In the genomic region with DNA sequence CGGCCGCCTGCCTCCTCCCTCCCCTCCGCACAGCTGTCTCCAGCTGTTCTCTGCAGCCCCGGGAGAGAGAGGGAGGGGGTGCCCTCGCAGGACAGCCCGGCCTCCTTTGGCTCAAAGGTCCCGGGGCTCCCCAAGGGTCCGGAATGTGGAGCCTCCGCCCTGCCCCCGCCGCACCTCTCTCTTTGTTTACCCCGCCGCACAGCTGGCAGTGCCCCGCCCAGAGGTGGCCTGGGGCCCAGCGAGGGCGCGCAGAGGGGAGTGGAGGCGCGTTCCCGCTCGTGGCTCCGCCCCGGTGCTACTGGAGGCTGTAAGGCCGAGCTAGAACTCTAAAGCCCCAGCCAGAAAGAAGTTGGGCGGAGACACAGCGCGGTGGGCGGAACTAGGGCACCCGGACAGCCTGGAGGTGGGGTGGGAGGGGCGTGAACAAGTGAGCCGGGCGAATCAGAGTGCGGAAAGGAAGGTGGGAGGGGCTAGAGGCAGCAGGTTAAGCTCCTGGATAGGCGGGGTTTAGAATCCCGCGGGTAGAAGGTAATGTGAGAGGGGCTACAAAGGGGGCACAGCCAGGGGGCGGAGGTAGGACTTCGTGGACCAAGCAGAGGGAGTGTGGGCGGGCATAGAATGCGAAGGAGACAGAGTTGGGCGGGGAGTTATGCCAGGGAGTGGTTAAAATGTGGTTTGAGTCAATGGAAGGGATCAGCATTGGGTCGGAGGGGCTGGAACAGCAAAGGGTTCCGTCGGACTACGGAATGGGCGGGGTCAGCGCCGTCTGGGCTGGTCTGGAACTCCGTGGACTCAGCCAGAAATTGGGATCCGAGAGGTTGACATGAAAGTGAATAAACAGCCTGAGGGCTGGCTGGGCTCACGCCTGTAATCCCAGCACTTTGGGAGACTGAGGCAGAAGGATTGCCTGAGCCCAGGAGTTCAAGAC, we compare ENCODE assay signal across 1 cellular context.
TF ChIP-seq lines count a peak whose summit lies in the region.

No MANE protein-coding gene starts in this region.

TF ChIP-seq in K562, 482 proteins besides CTCF, POLR2A, EP300 and RAD21 (continued from another document and continues in another):
- TF ChIP-seq ZFPM2 (CRISPR knock-in tag; IDR thresholded peaks at IDR 0.05) (no peak), FOXA1 (IDR thresholded peaks at IDR 0.05; ENCODE audit: borderline replicate concordance) (no peak), HDAC2 (IDR thresholded peaks at IDR 0.05) (peak; percentile 79), PRMT5 (CRISPR knock-in tag; IDR thresholded peaks at IDR 0.05) (no peak), RHOXF2B (CRISPR knock-in tag; conservative IDR thresholded peaks at IDR 0.05) (0 out of 2 replicates have a peak, but pooled peaks have one; percentile 30), SOX6 (IDR thresholded peaks at IDR 0.05) (peak; percentile 39; the same call in 1 of the 2 replicates), LARP7 (IDR thresholded peaks at IDR 0.05) (no peak), TCF7 (IDR thresholded peaks at IDR 0.05; ENCODE audit: borderline replicate concordance) (0 out of 2 replicates have a peak, but pooled peaks have one; percentile 2), SETDB1 (IDR thresholded peaks at IDR 0.05; ENCODE audit: low read length) (no peak), ELF2 (CRISPR knock-in tag; IDR thresholded peaks at IDR 0.05) (no peak), ATF7 (IDR thresholded peaks at IDR 0.05) (peak; percentile 67; the same call in 1 of the 2 replicates), SIN3B (IDR thresholded peaks at IDR 0.05; ENCODE audit: low read depth) (peak; percentile 9; the same call in 1 of the 2 replicates), HDAC8 (tag; IDR thresholded peaks at IDR 0.05) (no peak), SMARCA5 (IDR thresholded peaks at IDR 0.05) (peak; percentile 59; the same call in 1 of the 2 replicates), NRF1 (conservative IDR thresholded peaks at IDR 0.05 in 1 of 2, IDR thresholded peaks at IDR 0.05 in 1 of 2) (peak; percentile 71 to 78), MYC (IDR thresholded peaks at IDR 0.05; ENCODE audit: low read depth, low read length) (peak; percentile 42; the same call in 1 of the 2 replicates), MYC (CRISPR knock-in tag; IDR thresholded peaks at IDR 0.05; ENCODE audit: borderline replicate concordance, low read depth) (no peak), SMAD1 (IDR thresholded peaks at IDR 0.05; ENCODE audit: low read depth, low read length, partially characterized antibody) (peak; percentile 15), ZNF217 (CRISPR knock-in tag; IDR thresholded peaks at IDR 0.05) (no peak), PHF20 (IDR thresholded peaks at IDR 0.05; ENCODE audit: partially characterized antibody) (no peak), PHB (CRISPR knock-in tag; IDR thresholded peaks at IDR 0.05) (no peak), GABPB1 (CRISPR knock-in tag; IDR thresholded peaks at IDR 0.05) (peak; percentile 20; the same call in 1 of the 2 replicates), ZNF146 (CRISPR knock-in tag; IDR thresholded peaks at IDR 0.05; ENCODE audit: unreplicated experiment) (no peak), ZNF263 (CRISPR knock-in tag; IDR thresholded peaks at IDR 0.05; ENCODE audit: borderline replicate concordance) (peak; percentile 69), U2AF1 (optimal IDR thresholded peaks at IDR 0.05; ENCODE audit: low read depth, low read length) (no peak), BRF1 (IDR thresholded peaks at IDR 0.05; ENCODE audit: borderline replicate concordance, extremely low read depth, insufficient read length) (no peak), TBP (optimal IDR thresholded peaks at IDR 0.05; ENCODE audit: low read depth, low read length) (peak; percentile 18), MAZ (CRISPR knock-in tag; conservative IDR thresholded peaks at IDR 0.05 in 1 of 2, IDR thresholded peaks at IDR 0.05 in 1 of 2) (peak; percentile 89 to 97), DIDO1 (tag; IDR thresholded peaks at IDR 0.05; ENCODE audit: low read depth) (no peak), SIN3A (IDR thresholded peaks at IDR 0.05; ENCODE audit: borderline replicate concordance in 2 of 2, control insufficient read depth in 1 of 2, low read depth in 2 of 2, low read length in 2 of 2) (peak; percentile 94 to 98), EWSR1 (IDR thresholded peaks at IDR 0.05; ENCODE audit: borderline replicate concordance, low read depth, partially characterized antibody) (no peak), RUNX1 (IDR thresholded peaks at IDR 0.05; ENCODE audit: low read depth) (no peak), BCOR (IDR thresholded peaks at IDR 0.05) (peak; percentile 89), ZKSCAN8 (CRISPR knock-in tag; IDR thresholded peaks at IDR 0.05) (no peak), OTX1 (CRISPR knock-in tag; IDR thresholded peaks at IDR 0.05) (0 out of 2 replicates have a peak, but pooled peaks have one; percentile 61), LEF1 (IDR thresholded peaks at IDR 0.05) (0 out of 2 replicates have a peak, but pooled peaks have one; percentile 49), HDAC1 (IDR thresholded peaks at IDR 0.05) (peak; percentile 89 to 96), JUNB (CRISPR knock-in tag; conservative IDR thresholded peaks at IDR 0.05) (no peak), MYNN (IDR thresholded peaks at IDR 0.05) (peak; percentile 83; the same call in 1 of the 2 replicates), MYNN (CRISPR knock-in tag; IDR thresholded peaks at IDR 0.05) (no peak), TEAD4 (IDR thresholded peaks at IDR 0.05; ENCODE audit: low read length) (no peak), TEAD4 (CRISPR knock-in tag; IDR thresholded peaks at IDR 0.05; ENCODE audit: borderline replicate concordance) (no peak), SMARCB1 (IDR thresholded peaks at IDR 0.05; ENCODE audit: insufficient read length, low read depth) (no peak), HNRNPL (IDR thresholded peaks at IDR 0.05; ENCODE audit: low read depth, low read length) (0 out of 2 replicates have a peak, but pooled peaks have one; percentile 63), PHTF2 (CRISPR knock-in tag; IDR thresholded peaks at IDR 0.05) (no peak), RBM22 (IDR thresholded peaks at IDR 0.05; ENCODE audit: low read depth, low read length, poor library complexity, severe bottlenecking) (peak; percentile 62), MEF2D (tag; conservative IDR thresholded peaks at IDR 0.05; ENCODE audit: low read depth) (no peak; the same call in 1 of the 2 replicates)
- TF ChIP-seq, protein P1, sequence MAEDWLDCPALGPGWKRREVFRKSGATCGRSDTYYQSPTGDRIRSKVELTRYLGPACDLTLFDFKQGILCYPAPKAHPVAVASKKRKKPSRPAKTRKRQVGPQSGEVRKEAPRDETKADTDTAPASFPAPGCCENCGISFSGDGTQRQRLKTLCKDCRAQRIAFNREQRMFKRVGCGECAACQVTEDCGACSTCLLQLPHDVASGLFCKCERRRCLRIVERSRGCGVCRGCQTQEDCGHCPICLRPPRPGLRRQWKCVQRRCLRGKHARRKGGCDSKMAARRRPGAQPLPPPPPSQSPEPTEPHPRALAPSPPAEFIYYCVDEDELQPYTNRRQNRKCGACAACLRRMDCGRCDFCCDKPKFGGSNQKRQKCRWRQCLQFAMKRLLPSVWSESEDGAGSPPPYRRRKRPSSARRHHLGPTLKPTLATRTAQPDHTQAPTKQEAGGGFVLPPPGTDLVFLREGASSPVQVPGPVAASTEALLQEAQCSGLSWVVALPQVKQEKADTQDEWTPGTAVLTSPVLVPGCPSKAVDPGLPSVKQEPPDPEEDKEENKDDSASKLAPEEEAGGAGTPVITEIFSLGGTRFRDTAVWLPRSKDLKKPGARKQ (CRISPR knock-in tag; IDR thresholded peaks at IDR 0.05): no peak
- TF ChIP-seq, protein P2, sequence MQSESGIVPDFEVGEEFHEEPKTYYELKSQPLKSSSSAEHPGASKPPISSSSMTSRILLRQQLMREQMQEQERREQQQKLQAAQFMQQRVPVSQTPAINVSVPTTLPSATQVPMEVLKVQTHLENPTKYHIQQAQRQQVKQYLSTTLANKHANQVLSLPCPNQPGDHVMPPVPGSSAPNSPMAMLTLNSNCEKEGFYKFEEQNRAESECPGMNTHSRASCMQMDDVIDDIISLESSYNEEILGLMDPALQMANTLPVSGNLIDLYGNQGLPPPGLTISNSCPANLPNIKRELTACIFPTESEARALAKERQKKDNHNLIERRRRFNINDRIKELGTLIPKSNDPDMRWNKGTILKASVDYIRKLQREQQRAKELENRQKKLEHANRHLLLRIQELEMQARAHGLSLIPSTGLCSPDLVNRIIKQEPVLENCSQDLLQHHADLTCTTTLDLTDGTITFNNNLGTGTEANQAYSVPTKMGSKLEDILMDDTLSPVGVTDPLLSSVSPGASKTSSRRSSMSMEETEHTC (IDR thresholded peaks at IDR 0.05): no peak
- TF ChIP-seq, protein P3, sequence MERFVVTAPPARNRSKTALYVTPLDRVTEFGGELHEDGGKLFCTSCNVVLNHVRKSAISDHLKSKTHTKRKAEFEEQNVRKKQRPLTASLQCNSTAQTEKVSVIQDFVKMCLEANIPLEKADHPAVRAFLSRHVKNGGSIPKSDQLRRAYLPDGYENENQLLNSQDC (CRISPR knock-in tag; IDR thresholded peaks at IDR 0.05): no peak
- TF ChIP-seq, protein P4, sequence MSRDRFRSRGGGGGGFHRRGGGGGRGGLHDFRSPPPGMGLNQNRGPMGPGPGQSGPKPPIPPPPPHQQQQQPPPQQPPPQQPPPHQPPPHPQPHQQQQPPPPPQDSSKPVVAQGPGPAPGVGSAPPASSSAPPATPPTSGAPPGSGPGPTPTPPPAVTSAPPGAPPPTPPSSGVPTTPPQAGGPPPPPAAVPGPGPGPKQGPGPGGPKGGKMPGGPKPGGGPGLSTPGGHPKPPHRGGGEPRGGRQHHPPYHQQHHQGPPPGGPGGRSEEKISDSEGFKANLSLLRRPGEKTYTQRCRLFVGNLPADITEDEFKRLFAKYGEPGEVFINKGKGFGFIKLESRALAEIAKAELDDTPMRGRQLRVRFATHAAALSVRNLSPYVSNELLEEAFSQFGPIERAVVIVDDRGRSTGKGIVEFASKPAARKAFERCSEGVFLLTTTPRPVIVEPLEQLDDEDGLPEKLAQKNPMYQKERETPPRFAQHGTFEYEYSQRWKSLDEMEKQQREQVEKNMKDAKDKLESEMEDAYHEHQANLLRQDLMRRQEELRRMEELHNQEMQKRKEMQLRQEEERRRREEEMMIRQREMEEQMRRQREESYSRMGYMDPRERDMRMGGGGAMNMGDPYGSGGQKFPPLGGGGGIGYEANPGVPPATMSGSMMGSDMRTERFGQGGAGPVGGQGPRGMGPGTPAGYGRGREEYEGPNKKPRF (IDR thresholded peaks at IDR 0.05; ENCODE audit: low read depth, low read length): no peak
- TF ChIP-seq, protein P5, sequence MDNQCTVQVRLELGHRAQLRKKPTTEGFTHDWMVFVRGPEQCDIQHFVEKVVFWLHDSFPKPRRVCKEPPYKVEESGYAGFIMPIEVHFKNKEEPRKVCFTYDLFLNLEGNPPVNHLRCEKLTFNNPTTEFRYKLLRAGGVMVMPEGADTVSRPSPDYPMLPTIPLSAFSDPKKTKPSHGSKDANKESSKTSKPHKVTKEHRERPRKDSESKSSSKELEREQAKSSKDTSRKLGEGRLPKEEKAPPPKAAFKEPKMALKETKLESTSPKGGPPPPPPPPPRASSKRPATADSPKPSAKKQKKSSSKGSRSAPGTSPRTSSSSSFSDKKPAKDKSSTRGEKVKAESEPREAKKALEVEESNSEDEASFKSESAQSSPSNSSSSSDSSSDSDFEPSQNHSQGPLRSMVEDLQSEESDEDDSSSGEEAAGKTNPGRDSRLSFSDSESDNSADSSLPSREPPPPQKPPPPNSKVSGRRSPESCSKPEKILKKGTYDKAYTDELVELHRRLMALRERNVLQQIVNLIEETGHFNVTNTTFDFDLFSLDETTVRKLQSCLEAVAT (IDR thresholded peaks at IDR 0.05): 0 out of 4 replicates have a peak, but pooled peaks of 1 of the 2 experiments have one; percentile 39
- TF ChIP-seq, protein P6, sequence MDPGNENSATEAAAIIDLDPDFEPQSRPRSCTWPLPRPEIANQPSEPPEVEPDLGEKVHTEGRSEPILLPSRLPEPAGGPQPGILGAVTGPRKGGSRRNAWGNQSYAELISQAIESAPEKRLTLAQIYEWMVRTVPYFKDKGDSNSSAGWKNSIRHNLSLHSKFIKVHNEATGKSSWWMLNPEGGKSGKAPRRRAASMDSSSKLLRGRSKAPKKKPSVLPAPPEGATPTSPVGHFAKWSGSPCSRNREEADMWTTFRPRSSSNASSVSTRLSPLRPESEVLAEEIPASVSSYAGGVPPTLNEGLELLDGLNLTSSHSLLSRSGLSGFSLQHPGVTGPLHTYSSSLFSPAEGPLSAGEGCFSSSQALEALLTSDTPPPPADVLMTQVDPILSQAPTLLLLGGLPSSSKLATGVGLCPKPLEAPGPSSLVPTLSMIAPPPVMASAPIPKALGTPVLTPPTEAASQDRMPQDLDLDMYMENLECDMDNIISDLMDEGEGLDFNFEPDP (CRISPR knock-in tag; IDR thresholded peaks at IDR 0.05): no peak
- TF ChIP-seq, protein P7, sequence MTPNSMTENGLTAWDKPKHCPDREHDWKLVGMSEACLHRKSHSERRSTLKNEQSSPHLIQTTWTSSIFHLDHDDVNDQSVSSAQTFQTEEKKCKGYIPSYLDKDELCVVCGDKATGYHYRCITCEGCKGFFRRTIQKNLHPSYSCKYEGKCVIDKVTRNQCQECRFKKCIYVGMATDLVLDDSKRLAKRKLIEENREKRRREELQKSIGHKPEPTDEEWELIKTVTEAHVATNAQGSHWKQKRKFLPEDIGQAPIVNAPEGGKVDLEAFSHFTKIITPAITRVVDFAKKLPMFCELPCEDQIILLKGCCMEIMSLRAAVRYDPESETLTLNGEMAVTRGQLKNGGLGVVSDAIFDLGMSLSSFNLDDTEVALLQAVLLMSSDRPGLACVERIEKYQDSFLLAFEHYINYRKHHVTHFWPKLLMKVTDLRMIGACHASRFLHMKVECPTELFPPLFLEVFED (CRISPR knock-in tag; conservative IDR thresholded peaks at IDR 0.05): peak; percentile 86
- TF ChIP-seq, protein P8, sequence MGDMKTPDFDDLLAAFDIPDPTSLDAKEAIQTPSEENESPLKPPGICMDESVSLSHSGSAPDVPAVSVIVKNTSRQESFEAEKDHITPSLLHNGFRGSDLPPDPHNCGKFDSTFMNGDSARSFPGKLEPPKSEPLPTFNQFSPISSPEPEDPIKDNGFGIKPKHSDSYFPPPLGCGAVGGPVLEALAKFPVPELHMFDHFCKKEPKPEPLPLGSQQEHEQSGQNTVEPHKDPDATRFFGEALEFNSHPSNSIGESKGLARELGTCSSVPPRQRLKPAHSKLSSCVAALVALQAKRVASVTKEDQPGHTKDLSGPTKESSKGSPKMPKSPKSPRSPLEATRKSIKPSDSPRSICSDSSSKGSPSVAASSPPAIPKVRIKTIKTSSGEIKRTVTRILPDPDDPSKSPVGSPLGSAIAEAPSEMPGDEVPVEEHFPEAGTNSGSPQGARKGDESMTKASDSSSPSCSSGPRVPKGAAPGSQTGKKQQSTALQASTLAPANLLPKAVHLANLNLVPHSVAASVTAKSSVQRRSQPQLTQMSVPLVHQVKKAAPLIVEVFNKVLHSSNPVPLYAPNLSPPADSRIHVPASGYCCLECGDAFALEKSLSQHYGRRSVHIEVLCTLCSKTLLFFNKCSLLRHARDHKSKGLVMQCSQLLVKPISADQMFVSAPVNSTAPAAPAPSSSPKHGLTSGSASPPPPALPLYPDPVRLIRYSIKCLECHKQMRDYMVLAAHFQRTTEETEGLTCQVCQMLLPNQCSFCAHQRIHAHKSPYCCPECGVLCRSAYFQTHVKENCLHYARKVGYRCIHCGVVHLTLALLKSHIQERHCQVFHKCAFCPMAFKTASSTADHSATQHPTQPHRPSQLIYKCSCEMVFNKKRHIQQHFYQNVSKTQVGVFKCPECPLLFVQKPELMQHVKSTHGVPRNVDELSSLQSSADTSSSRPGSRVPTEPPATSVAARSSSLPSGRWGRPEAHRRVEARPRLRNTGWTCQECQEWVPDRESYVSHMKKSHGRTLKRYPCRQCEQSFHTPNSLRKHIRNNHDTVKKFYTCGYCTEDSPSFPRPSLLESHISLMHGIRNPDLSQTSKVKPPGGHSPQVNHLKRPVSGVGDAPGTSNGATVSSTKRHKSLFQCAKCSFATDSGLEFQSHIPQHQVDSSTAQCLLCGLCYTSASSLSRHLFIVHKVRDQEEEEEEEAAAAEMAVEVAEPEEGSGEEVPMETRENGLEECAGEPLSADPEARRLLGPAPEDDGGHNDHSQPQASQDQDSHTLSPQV (IDR thresholded peaks at IDR 0.05): no peak
